ENCODE assay signal across 10 cellular contexts in genomic region chr7:50653997-50654425, GRCh38.
DNase-seq lines count a peak whose midpoint lies in the region; ATAC-seq and TF ChIP-seq lines count a peak whose summit lies in the region.
"Had no signal": no experiment of that assay in that cellular context is flagged by ENCODE, and none has a peak within 500 bp of the region (broad histone marks: within the 10 kb centered on the region; RNA-seq: fewer than 3 reads in every experiment).

No MANE protein-coding gene starts in this region.

- H3K27me3 ChIP-seq in brain microvascular endothelial cell (replicated peaks) (no peaks in the 10 kb centered on the region), osteoblast (ENCODE audit: insufficient read depth, low read length) (no peaks in the 10 kb centered on the region), upper lobe of right lung (no peaks in the 10 kb centered on the region), SJCRH30 (no peaks in the 10 kb centered on the region; the same call in 1 of the 2 replicates)

- ATAC-seq in upper lobe of right lung: peak; percentile 51
- ATAC-seq: PC-3 had no signal

- intact Hi-C loops in cardiac septum (cut with DNase I) (loop anchor here (5.0 kb wide), 1 partner anchor 413 kb away; no protein-coding TSS in a partner anchor), upper lobe of right lung (cut with DNase I) (no loop called here)

- H2AFZ ChIP-seq in osteoblast (ENCODE audit: low read length): peak overlapping the region; percentile 23

- no peaks in the 10 kb centered on the region for H3K9me3 ChIP-seq in osteoblast (ENCODE audit: low read depth, low read length)
- no peaks in the 10 kb centered on the region for H3K9me3 ChIP-seq in upper lobe of right lung
- no peaks in the 10 kb centered on the region for H3K9me3 ChIP-seq in SJCRH30 (replicated peaks)

- H3K36me3 ChIP-seq in brain microvascular endothelial cell (replicated peaks) (peaks cover 2% of the 10 kb centered on the region), osteoblast (ENCODE audit: insufficient read depth, low read length) (peaks cover 7% of the 10 kb centered on the region), upper lobe of right lung (no peaks in the 10 kb centered on the region), SJCRH30 (no peaks in the 10 kb centered on the region)

- H4K20me1 ChIP-seq in osteoblast (ENCODE audit: insufficient read depth, low read length): peaks cover 48% of the 10 kb centered on the region

- H3K4me2 ChIP-seq in osteoblast (ENCODE audit: insufficient read depth, low read length): peak overlapping the region; percentile 28

- peaks cover 32% of the 10 kb centered on the region for H3K4me1 ChIP-seq in osteoblast (ENCODE audit: insufficient read depth, low read length)
- peaks cover 56% of the 10 kb centered on the region for H3K4me1 ChIP-seq in upper lobe of right lung
- no peaks in the 10 kb centered on the region for H3K4me1 ChIP-seq in SJCRH30

- no peak overlapping the region for H3K27ac ChIP-seq in brain microvascular endothelial cell
- no peak overlapping the region for H3K27ac ChIP-seq in osteoblast (ENCODE audit: low read depth, low read length)
- peak overlapping the region; percentile 65 for H3K27ac ChIP-seq in upper lobe of right lung
- no peak overlapping the region for H3K27ac ChIP-seq in SJCRH30

- H3K4me3 ChIP-seq in brain microvascular endothelial cell (ENCODE audit: low read depth, low read length) (no peak overlapping the region), osteoblast (ENCODE audit: insufficient read depth, low read length) (no peak overlapping the region), upper lobe of right lung (no peak overlapping the region), SJCRH30 (no peak overlapping the region)

- DNase-seq in brain microvascular endothelial cell (peak; percentile 60), cardiac septum (ENCODE audit: low spot score) (peak; percentile 76), osteoblast (ENCODE audit: insufficient read length, low spot score, missing footprints) (peak; percentile 71), upper lobe of right lung (no peak), SJCRH30 (no peak), NCI-H226 (no peak), LoVo (ENCODE audit: low spot score) (no peak)
- DNase-seq: activated CD8-positive, alpha-beta memory T cell treated with anti-CD3 and anti-CD28 coated beads, Interleukin-2, amount 10 ng/mL, durations not matched to agents 7 days and 5 days; COR-L47; PC-3 had no signal

- peaks cover 10% of the 10 kb centered on the region for H3K79me2 ChIP-seq in osteoblast (ENCODE audit: insufficient read depth, low read length)

- TF ChIP-seq CTCF in brain microvascular endothelial cell (IDR thresholded peaks at IDR 0.05; ENCODE audit: low read depth, low read length, missing control alignments) (no peak), osteoblast (IDR thresholded peaks at IDR 0.05; ENCODE audit: extremely low read depth, low read depth, low read length) (no peak), upper lobe of right lung (IDR thresholded peaks at IDR 0.05) (no peak)

- in situ Hi-C loops in brain microvascular endothelial cell (cut with HindIII; ENCODE audit: low pct_ligation_motif_present, low sequenced_read_pairs): no loop called here

Comparison
In these comparisons a context has a peak if more than half of its experiments do, and no peak if none do; other contexts are left out.
1. DNase-seq: peak in brain microvascular endothelial cell (single experiment), cardiac septum (single experiment) and osteoblast (single experiment); none in upper lobe of right lung (single experiment), SJCRH30 (0 of 2), NCI-H226 (single experiment) and LoVo (single experiment).